26 cellular contexts compared by ENCODE assay signal in the genomic region with DNA sequence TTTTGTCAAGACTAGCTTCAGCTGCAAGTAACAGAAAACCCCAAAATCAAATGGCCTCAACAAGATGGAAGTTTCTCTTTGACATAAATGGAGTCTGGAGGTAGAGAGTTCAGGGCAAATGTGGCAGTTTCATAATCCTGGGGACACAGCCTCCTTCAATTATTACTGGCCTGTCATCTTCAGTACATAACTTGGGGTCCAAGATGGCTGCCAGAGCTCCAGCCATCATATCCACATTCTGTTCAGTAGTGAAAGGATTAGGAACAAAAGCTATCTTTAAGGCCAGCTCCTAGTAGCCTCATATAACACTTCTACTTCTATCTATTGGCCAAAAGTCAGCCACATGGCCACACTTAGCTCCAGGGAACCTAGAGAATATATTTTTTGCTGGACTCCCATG. TPM values are rescaled to one million over a fixed set of nuclear protein-coding genes. Genes with fewer than 3 reads are reported as not detected.
"Had no signal": no experiment of that assay in that cellular context is flagged by ENCODE, and none has a peak within 500 bp of the region (broad histone marks: within the 10 kb centered on the region; RNA-seq: fewer than 3 reads in every experiment).

No MANE protein-coding gene starts in this region.

- H3K4me3 ChIP-seq: prostate gland, thoracic aorta had no signal

- H2AFZ ChIP-seq: parathyroid adenoma had no signal

- DNase-seq: dermis blood vessel endothelial cell; effector CD4-positive, alpha-beta T cell; foreskin melanocyte; head of caudate nucleus; hippocampal formation; naive thymus-derived CD4-positive, alpha-beta T cell; nephron progenitor cell; stimulated activated CD4-positive, alpha-beta T cell treated with anti-CD3 and anti-CD28 coated beads, Interleukin-2, amount 100 ng/mL, for 24 hours; stimulated activated CD4-positive, alpha-beta T cell treated with anti-CD3 and anti-CD28 coated beads, Interleukin-4, amount 100 ng/mL, for 4 hours; stimulated activated naive B cell treated with anti-CD40 and anti-IgM and Interleukin-4, amounts not matched to agents 10 μg/mL and 1 μg/mL and 100 μg/mL, for 72 hours; stimulated activated naive CD8-positive, alpha-beta T cell treated with anti-CD3 and anti-CD28 coated beads, Interleukin-15, amount 100 ng/mL, for 72 hours; trophoblast cell had no signal

- H3K79me2 ChIP-seq: parathyroid adenoma had no signal

- H3K9ac ChIP-seq: parathyroid adenoma had no signal

- ATAC-seq: naive thymus-derived CD4-positive, alpha-beta T cell; sciatic nerve; stimulated activated naive B cell treated with anti-CD40 and anti-IgM and Interleukin-4, amounts not matched to agents 10 μg/mL and 1 μg/mL and 100 μg/mL, for 72 hours; stimulated activated naive CD8-positive, alpha-beta T cell treated with anti-CD3 and anti-CD28 coated beads, Interleukin-15, amount 100 ng/mL, for 72 hours had no signal

- H3K4me1 ChIP-seq: parathyroid adenoma, prostate gland had no signal

- H3K9me3 ChIP-seq: prostate gland, thoracic aorta had no signal

- H3K36me3 ChIP-seq: prostate gland, thoracic aorta had no signal

- FAIRE-seq: colon had no signal

- H3K27ac ChIP-seq: parathyroid adenoma, prostate gland, thoracic aorta had no signal

RNA-seq across cellular contexts. Expression of gene IGSF23, which starts 15.0 kb away (rescaled TPM):
- total RNA-seq: dermis blood vessel endothelial cell; left colon; lung microvascular endothelial cell; mesenteric fat pad; mononuclear cell; naive thymus-derived CD4-positive, alpha-beta T cell; omental fat pad; prostate gland; sciatic nerve; skeletal muscle tissue; subcutaneous adipose tissue; thoracic aorta; urinary bladder had no signal
- polyA plus RNA-seq: esophagus; naive thymus-derived CD4-positive, alpha-beta T cell; urinary bladder had no signal
